ENCODE assay signal across 17 cellular contexts in genomic region chr2:133809485-133809884, GRCh38.
"Had no signal": no experiment of that assay in that cellular context is flagged by ENCODE, and none has a peak within 500 bp of the region (broad histone marks: within the 10 kb centered on the region; RNA-seq: fewer than 3 reads in every experiment).

No MANE protein-coding gene starts in this region.

- H3K9me3 ChIP-seq: SJSA1 had no signal

- H3K27ac ChIP-seq: SJSA1, SK-N-MC had no signal

- H3K4me3 ChIP-seq: SJSA1, SK-N-MC had no signal

- DNase-seq: Karpas-422, KG1, MM.1S, NCI-H1092 treated with DMSO at 0.1 percent for 48 hours, NCI-H1436, NCI-H187 treated with DMSO at 0.1 percent for 48 hours, NCI-H2029 treated with DMSO at 0.1 percent for 48 hours, NCI-H2227 treated with DMSO at 0.1 percent for 48 hours, NCI-H524, NCI-H69, NCI-H774, Right ventricle myocardium superior, RPMI8226, SIG-M5 had no signal

- H3K36me3 ChIP-seq: SJSA1 had no signal

- H3K27me3 ChIP-seq: SJSA1 had no signal

- FAIRE-seq: RCC 7860 had no signal
